In the genomic region with DNA sequence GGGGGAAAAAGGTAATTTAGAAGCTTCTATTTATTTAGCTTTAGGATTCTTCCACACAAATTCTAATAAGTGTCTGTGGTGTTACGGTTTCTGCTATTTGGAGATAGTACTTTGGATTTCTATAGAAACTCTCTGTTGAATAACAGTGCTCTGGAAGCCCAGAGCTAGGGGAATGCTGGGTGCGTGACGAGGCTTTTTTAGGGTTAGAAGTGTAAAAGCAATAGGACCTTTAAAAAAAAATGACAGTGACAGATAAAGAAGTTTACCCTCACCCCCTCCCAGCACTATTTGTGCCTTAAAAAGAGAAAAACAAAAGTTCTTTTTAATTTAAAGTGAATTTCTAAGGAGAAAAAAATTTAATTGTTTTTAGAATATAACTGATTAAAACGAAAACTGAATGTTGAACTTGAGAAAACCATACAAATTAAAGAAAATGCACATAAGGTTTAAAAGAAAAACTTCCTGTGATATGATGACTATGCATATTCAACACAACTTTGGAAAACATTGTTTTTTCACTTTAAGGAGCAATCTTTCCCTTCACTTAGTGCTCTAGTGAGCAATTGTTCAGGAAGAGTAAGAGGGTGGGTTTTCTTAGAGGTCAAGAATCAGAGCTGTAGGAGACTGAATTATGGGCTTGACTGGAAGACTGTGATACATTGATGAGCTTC, we compare ENCODE assay signal across 16 cellular contexts.
DNase-seq lines count a peak whose midpoint lies in the region; ATAC-seq and TF ChIP-seq lines count a peak whose summit lies in the region.
"Had no signal": no experiment of that assay in that cellular context is flagged by ENCODE, and none has a peak within 500 bp of the region (broad histone marks: within the 10 kb centered on the region; RNA-seq: fewer than 3 reads in every experiment).

No MANE protein-coding gene starts in this region.

- H3K27ac Mint-ChIP-seq in activated CD4-positive, alpha-beta T cell treated with anti-CD3 and anti-CD28 coated beads, Interleukin-2, amount 10 ng/mL, durations not matched to agents 24 days and 14 days, result peak overlapping the region; percentile 75
- peak overlapping the region in 2 of 3 donors; percentile 51 to 73 for H3K27ac Mint-ChIP-seq in IgD-negative memory B cell
- H3K27ac Mint-ChIP-seq in activated CD8-positive, alpha-beta T cell treated with anti-CD3 and anti-CD28 coated beads for 36 hours, result peak overlapping the region; percentile 85
- peak overlapping the region in 7 of 10 donors; percentile 19 to 60 (median 39) for H3K27ac Mint-ChIP-seq in naive thymus-derived CD8-positive, alpha-beta T cell

- POLR2A ChIA-PET in activated CD8-positive, alpha-beta T cell treated with anti-CD3 and anti-CD28 coated beads for 36 hours (lab: Charles Lee), result interaction anchor here (0.7 to 5.0 kb wide), 7 partner anchors 11 to 125 kb away, joined by 3 to 32 read pairs (median 4); no protein-coding TSS in a partner anchor
- POLR2A ChIA-PET in naive thymus-derived CD8-positive, alpha-beta T cell (lab: Charles Lee), result interaction anchor here (0.7 to 4.0 kb wide), 7 partner anchors 10 to 215 kb away, joined by 3 to 19 read pairs (median 3); no protein-coding TSS in a partner anchor

- peak overlapping the region; percentile 46 for H3K4me3 Mint-ChIP-seq in activated CD4-positive, alpha-beta T cell treated with anti-CD3 and anti-CD28 coated beads, Interleukin-2, amount 10 ng/mL, durations not matched to agents 24 days and 14 days
- peak overlapping the region in 3 of 4 donors; percentile 59 to 81 (median 70) for H3K4me3 Mint-ChIP-seq in IgD-negative memory B cell
- H3K4me3 Mint-ChIP-seq in activated CD8-positive, alpha-beta T cell treated with anti-CD3 and anti-CD28 coated beads for 36 hours, result peak overlapping the region; percentile 42
- peak overlapping the region in 2 of 10 donors; percentile 7 to 20 for H3K4me3 Mint-ChIP-seq in naive thymus-derived CD8-positive, alpha-beta T cell

- intact Hi-C loops in activated CD4-positive, alpha-beta T cell treated with anti-CD3 and anti-CD28 coated beads, Interleukin-2, amount 10 ng/mL, durations not matched to agents 24 days and 14 days (cut with micrococcal nuclease), result no loop called here
- intact Hi-C loops in activated CD8-positive, alpha-beta T cell treated with anti-CD3 and anti-CD28 coated beads for 36 hours (cut with micrococcal nuclease), result no loop called here

- H3K9me3 Mint-ChIP-seq in activated CD4-positive, alpha-beta T cell treated with anti-CD3 and anti-CD28 coated beads, Interleukin-2, amount 10 ng/mL, durations not matched to agents 24 days and 14 days, result no peaks in the 10 kb centered on the region
- H3K9me3 Mint-ChIP-seq in IgD-negative memory B cell, result no peaks in the 10 kb centered on the region
- no peaks in the 10 kb centered on the region for H3K9me3 Mint-ChIP-seq in activated CD8-positive, alpha-beta T cell treated with anti-CD3 and anti-CD28 coated beads for 36 hours
- H3K9me3 Mint-ChIP-seq in naive thymus-derived CD8-positive, alpha-beta T cell, result no peaks in the 10 kb centered on the region

- ATAC-seq in activated CD8-positive, alpha-beta T cell treated with anti-CD3 and anti-CD28 coated beads for 36 hours, result no peak
- ATAC-seq in naive thymus-derived CD8-positive, alpha-beta T cell, result no peak
- ATAC-seq in HG02610 (IDR thresholded peaks at IDR 0.05; ENCODE audit: unreplicated experiment), result no peak
- ATAC-seq: left lobe of liver, psoas muscle had no signal

- CTCF ChIA-PET in activated CD8-positive, alpha-beta T cell treated with anti-CD3 and anti-CD28 coated beads for 36 hours (lab: Charles Lee), result interaction anchor here (1.4 to 6.2 kb wide), 16 partner anchors 10 to 168 kb away, joined by 5 to 122 read pairs (median 24); a partner anchor contains a TSS

- TF ChIP-seq CTCF in activated CD8-positive, alpha-beta T cell treated with anti-CD3 and anti-CD28 coated beads for 36 hours (IDR thresholded peaks at IDR 0.05), result no peak

- no peaks in the 10 kb centered on the region for H3K27me3 Mint-ChIP-seq in activated CD4-positive, alpha-beta T cell treated with anti-CD3 and anti-CD28 coated beads, Interleukin-2, amount 10 ng/mL, durations not matched to agents 24 days and 14 days
- H3K27me3 Mint-ChIP-seq in IgD-negative memory B cell, result no peaks in the 10 kb centered on the region
- no peaks in the 10 kb centered on the region for H3K27me3 Mint-ChIP-seq in activated CD8-positive, alpha-beta T cell treated with anti-CD3 and anti-CD28 coated beads for 36 hours
- no peaks in the 10 kb centered on the region for H3K27me3 Mint-ChIP-seq in naive thymus-derived CD8-positive, alpha-beta T cell

- no peak for DNase-seq in activated CD4-positive, alpha-beta T cell treated with anti-CD3 and anti-CD28 coated beads, Interleukin-2, amount 10 ng/mL, durations not matched to agents 24 days and 14 days
- no peak for DNase-seq in activated CD4-positive, alpha-beta T cell treated with anti-CD3 and anti-CD28 coated beads for 48 hours
- no peak for DNase-seq in activated CD8-positive, alpha-beta T cell treated with anti-CD3 and anti-CD28 coated beads for 36 hours
- no peak for DNase-seq in naive thymus-derived CD8-positive, alpha-beta T cell
- DNase-seq in iPS-NIHi7 (ENCODE audit: extremely low spot score) (no peak), activated gamma-delta T cell treated with Interleukin-2 at 50 U/mL for 16 hours (no peak)
- DNase-seq: ACHN; activated effector memory CD4-positive, alpha-beta T cell treated with anti-CD3 and anti-CD28 coated beads, Interleukin-2, amount 50 U/mL, for 16 hours; effector CD4-positive, alpha-beta T cell; NCI-H1694; NCI-H446 treated with DMSO at 0.1 percent for 48 hours; psoas muscle; tibial artery had no signal

- peaks cover 41% of the 10 kb centered on the region for H3K4me1 Mint-ChIP-seq in activated CD4-positive, alpha-beta T cell treated with anti-CD3 and anti-CD28 coated beads, Interleukin-2, amount 10 ng/mL, durations not matched to agents 24 days and 14 days
- H3K4me1 Mint-ChIP-seq in IgD-negative memory B cell, result peaks cover 35 to 48% (median 35%) of the 10 kb centered on the region in 3 donors
- H3K4me1 Mint-ChIP-seq in activated CD8-positive, alpha-beta T cell treated with anti-CD3 and anti-CD28 coated beads for 36 hours (ENCODE audit: low read depth), result peaks cover 53% of the 10 kb centered on the region
- H3K4me1 Mint-ChIP-seq in naive thymus-derived CD8-positive, alpha-beta T cell, result peaks cover 11 to 39% (median 31%) of the 10 kb centered on the region in 4 donors

- peaks cover 7% of the 10 kb centered on the region for H3K36me3 Mint-ChIP-seq in activated CD4-positive, alpha-beta T cell treated with anti-CD3 and anti-CD28 coated beads, Interleukin-2, amount 10 ng/mL, durations not matched to agents 24 days and 14 days (ENCODE audit: low read depth)
- peaks cover 2% of the 10 kb centered on the region for H3K36me3 Mint-ChIP-seq in IgD-negative memory B cell
- no peaks in the 10 kb centered on the region for H3K36me3 Mint-ChIP-seq in activated CD8-positive, alpha-beta T cell treated with anti-CD3 and anti-CD28 coated beads for 36 hours (ENCODE audit: low read depth)
- no peaks in the 10 kb centered on the region for H3K36me3 Mint-ChIP-seq in naive thymus-derived CD8-positive, alpha-beta T cell
